1 cellular context compared by ENCODE assay signal in the genomic region with DNA sequence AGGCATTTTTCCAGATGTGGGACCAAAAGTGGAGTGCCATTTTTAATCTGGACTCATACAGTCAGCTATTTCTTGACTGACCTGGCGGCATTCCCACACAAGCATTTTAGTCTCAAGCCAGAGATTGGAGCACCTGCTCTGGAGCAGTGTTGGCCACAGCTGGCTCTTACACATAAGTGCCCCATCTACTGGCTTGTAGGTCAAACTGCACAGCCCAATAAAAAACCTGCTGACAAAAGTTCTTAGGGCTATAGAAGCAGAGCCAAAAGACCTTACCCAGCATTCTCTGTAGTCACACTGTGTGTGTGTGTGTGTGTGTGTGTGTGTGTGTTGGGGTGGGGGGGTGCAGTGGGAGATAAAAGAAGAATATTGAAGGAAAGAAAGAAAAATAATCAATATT.
TF ChIP-seq lines count a peak whose summit lies in the region.

No MANE protein-coding gene starts in this region.

TF ChIP-seq in liver, 16 proteins besides CTCF, POLR2A, EP300 and RAD21 (continued from another document):
- TF ChIP-seq REST (IDR thresholded peaks at IDR 0.05) (no peak), YY1 (IDR thresholded peaks at IDR 0.05) (no peak), TAF1 (conservative IDR thresholded peaks at IDR 0.05) (no peak)
